1 cellular context compared by ENCODE assay signal in the genomic region with DNA sequence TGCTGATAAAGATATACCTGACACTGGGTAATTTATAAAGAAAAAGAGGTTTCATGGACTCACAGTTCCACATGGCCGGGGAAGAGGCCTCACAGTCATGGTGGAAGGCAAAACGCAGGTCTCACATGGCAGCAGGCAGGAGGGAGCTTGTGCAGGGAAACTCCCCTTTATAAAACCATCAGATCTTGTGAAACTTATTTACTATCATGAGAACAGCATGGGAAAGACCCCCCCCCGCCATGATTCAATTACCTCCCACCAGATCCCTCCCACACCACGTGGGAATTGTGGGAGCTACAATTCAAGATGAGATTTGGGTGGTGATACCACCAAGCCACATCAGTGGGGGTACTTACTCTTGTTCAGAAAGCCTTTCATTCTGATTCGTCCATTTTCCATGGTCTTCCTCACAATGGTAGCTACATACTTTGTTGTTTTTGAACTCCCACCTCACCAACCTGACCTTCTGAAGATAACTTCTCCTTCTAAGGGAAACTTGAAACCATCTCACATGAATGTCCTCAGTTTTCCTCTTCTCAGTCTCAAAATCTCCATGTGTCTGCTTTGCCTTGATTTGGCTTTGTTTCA.
TF ChIP-seq lines count a peak whose summit lies in the region.

No MANE protein-coding gene starts in this region.

TF ChIP-seq in GM12878, 131 proteins besides CTCF, POLR2A, EP300 and RAD21 (continued from another document):
- TF ChIP-seq CEBPB (IDR thresholded peaks at IDR 0.05; ENCODE audit: borderline replicate concordance in 1 of 2, low read depth in 2 of 2, low read length in 2 of 2) (no peak), CBFB (IDR thresholded peaks at IDR 0.05; ENCODE audit: low read depth) (no peak), SREBF1 (IDR thresholded peaks at IDR 0.05; ENCODE audit: low read length) (no peak), JUNB (IDR thresholded peaks at IDR 0.05) (no peak), HDAC6 (IDR thresholded peaks at IDR 0.05; ENCODE audit: unreplicated experiment) (no peak), MYC (IDR thresholded peaks at IDR 0.05; ENCODE audit: insufficient read depth, insufficient read length, insufficient replicate concordance, low read length, severe bottlenecking) (no peak), SP1 (IDR thresholded peaks at IDR 0.05; ENCODE audit: low read depth, low read length) (no peak), BCL3 (IDR thresholded peaks at IDR 0.05; ENCODE audit: borderline replicate concordance, insufficient read depth, low read depth, low read length, poor library complexity, severe bottlenecking) (no peak), NFIC (IDR thresholded peaks at IDR 0.05; ENCODE audit: low read depth, low read length) (no peak), SRF (IDR thresholded peaks at IDR 0.05; ENCODE audit: low read depth in 2 of 2, low read length in 2 of 2) (no peak), KLF5 (IDR thresholded peaks at IDR 0.05; ENCODE audit: partially characterized antibody) (no peak)
- TF ChIP-seq, protein P1, sequence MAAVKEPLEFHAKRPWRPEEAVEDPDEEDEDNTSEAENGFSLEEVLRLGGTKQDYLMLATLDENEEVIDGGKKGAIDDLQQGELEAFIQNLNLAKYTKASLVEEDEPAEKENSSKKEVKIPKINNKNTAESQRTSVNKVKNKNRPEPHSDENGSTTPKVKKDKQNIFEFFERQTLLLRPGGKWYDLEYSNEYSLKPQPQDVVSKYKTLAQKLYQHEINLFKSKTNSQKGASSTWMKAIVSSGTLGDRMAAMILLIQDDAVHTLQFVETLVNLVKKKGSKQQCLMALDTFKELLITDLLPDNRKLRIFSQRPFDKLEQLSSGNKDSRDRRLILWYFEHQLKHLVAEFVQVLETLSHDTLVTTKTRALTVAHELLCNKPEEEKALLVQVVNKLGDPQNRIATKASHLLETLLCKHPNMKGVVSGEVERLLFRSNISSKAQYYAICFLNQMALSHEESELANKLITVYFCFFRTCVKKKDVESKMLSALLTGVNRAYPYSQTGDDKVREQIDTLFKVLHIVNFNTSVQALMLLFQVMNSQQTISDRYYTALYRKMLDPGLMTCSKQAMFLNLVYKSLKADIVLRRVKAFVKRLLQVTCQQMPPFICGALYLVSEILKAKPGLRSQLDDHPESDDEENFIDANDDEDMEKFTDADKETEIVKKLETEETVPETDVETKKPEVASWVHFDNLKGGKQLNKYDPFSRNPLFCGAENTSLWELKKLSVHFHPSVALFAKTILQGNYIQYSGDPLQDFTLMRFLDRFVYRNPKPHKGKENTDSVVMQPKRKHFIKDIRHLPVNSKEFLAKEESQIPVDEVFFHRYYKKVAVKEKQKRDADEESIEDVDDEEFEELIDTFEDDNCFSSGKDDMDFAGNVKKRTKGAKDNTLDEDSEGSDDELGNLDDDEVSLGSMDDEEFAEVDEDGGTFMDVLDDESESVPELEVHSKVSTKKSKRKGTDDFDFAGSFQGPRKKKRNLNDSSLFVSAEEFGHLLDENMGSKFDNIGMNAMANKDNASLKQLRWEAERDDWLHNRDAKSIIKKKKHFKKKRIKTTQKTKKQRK (IDR thresholded peaks at IDR 0.05; ENCODE audit: low read depth, low read length): no peak
- TF ChIP-seq, protein P2, sequence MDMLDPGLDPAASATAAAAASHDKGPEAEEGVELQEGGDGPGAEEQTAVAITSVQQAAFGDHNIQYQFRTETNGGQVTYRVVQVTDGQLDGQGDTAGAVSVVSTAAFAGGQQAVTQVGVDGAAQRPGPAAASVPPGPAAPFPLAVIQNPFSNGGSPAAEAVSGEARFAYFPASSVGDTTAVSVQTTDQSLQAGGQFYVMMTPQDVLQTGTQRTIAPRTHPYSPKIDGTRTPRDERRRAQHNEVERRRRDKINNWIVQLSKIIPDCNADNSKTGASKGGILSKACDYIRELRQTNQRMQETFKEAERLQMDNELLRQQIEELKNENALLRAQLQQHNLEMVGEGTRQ (IDR thresholded peaks at IDR 0.05; ENCODE audit: borderline replicate concordance, low read depth, low read length): no peak
